In genomic region chr6:63352587-63353281, GRCh38 we compare ENCODE assay signal across 8 cellular contexts. TPM values are rescaled to one million over a fixed set of nuclear protein-coding genes. Genes with fewer than 3 reads are reported as not detected.
DNase-seq lines count a peak whose midpoint lies in the region; TF ChIP-seq lines count a peak whose summit lies in the region.

No MANE protein-coding gene starts in this region.

- H2AFZ ChIP-seq in H9 (ENCODE audit: low read length), result no peak overlapping the region

- no peaks in the 10 kb centered on the region for H4K20me1 ChIP-seq in H9 (ENCODE audit: control insufficient read depth, insufficient read depth, insufficient read length)

- H3K27me3 ChIP-seq in H9 (ENCODE audit: insufficient read depth, low read length), result no peaks in the 10 kb centered on the region

- no peak overlapping the region for H3K27ac ChIP-seq in H9 (ENCODE audit: insufficient read length, low read depth, low read length)

- H3K27me3 Mint-ChIP-seq in H9 (ENCODE audit: low read depth), result no peaks in the 10 kb centered on the region

- DNase-seq in AG04449 (ENCODE audit: low read depth, low spot score) (no peak), GM10266 (ENCODE audit: extremely low spot score) (peak; percentile 54), H9 (peak; percentile 40), LNCaP clone FGC (ENCODE audit: low read depth) (peak; percentile 13), astrocyte of the spinal cord (ENCODE audit: low read depth, low spot score) (peak; percentile 39), left kidney (ENCODE audit: low read depth, low spot score) (peak; percentile 53), NCI-H510A treated with DMSO at 0.1 percent for 48 hours (lab: John Stamatoyannopoulos, UW) (no peak), epidermal melanocyte (ENCODE audit: insufficient read length, low spot score) (no peak)

- no peak overlapping the region for H3K18ac ChIP-seq in H9 (ENCODE audit: insufficient read length, low read depth, low read length)

- no peak overlapping the region for H4K91ac ChIP-seq in H9 (ENCODE audit: insufficient read length, low read depth, low read length)

- no peaks in the 10 kb centered on the region for H3K79me1 ChIP-seq in H9 (ENCODE audit: insufficient read depth, low read depth, low read length, poor library complexity, severe bottlenecking)

- no peak overlapping the region for H2BK120ac ChIP-seq in H9 (ENCODE audit: low read depth, low read length, poor library complexity, severe bottlenecking)

- no peak overlapping the region for H2AK5ac ChIP-seq in H9 (ENCODE audit: insufficient read length, low read length)

- H3K36me3 Mint-ChIP-seq in H9 (ENCODE audit: insufficient read depth in 1 of 3, low read depth in 3 of 3), result no peaks in the 10 kb centered on the region

- H3K4me3 Mint-ChIP-seq in H9, result no peak overlapping the region

- WGBS in H9 (ENCODE audit: extremely low coverage, insufficient read length, low lambda C conversion rate), result no CpG with 5 or more reads among the region's 6 CpGs

- H3K9me3 ChIP-seq in H9 (ENCODE audit: control insufficient read depth, low read depth, low read length), result no peaks in the 10 kb centered on the region

- H3K79me2 ChIP-seq in H9 (ENCODE audit: insufficient read depth, low read length), result no peaks in the 10 kb centered on the region

- H2BK20ac ChIP-seq in H9 (ENCODE audit: low read depth, low read length, poor library complexity, severe bottlenecking), result no peak overlapping the region

- POLR2A ChIA-PET in AG04449 (lab: Yijun Ruan, JAX), result no interaction called here

- H3K27ac Mint-ChIP-seq in H9, result no peak overlapping the region

- peaks cover 0 to 2% of the 10 kb centered on the region in 2 experiments; a peak in 2 of 4 replicates for H3K4me1 Mint-ChIP-seq in H9

- no peak overlapping the region for H3K4ac ChIP-seq in H9 (ENCODE audit: low read depth, low read length)

- no peak overlapping the region for H3T11ph ChIP-seq in H9 (ENCODE audit: low read length)

- no peak overlapping the region for H3K56ac ChIP-seq in H9 (ENCODE audit: insufficient read length, low read depth, low read length)

- no peak overlapping the region for H3K9ac ChIP-seq in H9 (ENCODE audit: extremely low read depth, insufficient read length, low read length)

- no peak overlapping the region for H3K4me2 ChIP-seq in H9 (ENCODE audit: insufficient read depth, insufficient read length, low read length)

- H3K23me2 ChIP-seq in H9 (ENCODE audit: insufficient read length, low read depth, low read length, poor library complexity, severe bottlenecking), result no peaks in the 10 kb centered on the region

- H4K8ac ChIP-seq in H9 (replicated peaks; ENCODE audit: insufficient read length, low read depth, low read length), result no peak overlapping the region

- H3K14ac ChIP-seq in H9 (ENCODE audit: insufficient read depth, low read length), result no peak overlapping the region

- CTCF ChIA-PET in AG04449 (lab: Yijun Ruan, JAX), result interaction anchor here (0.7 to 6.5 kb wide), 19 partner anchors 9 to 463 kb away, joined by 3 to 164 read pairs (median 3); partner anchors contain the start of gene PHF3

- no peak overlapping the region for H4K5ac ChIP-seq in H9 (ENCODE audit: insufficient read length, low read depth, low read length)

- H3K9me3 Mint-ChIP-seq in H9, result peaks cover 0 to 2% of the 10 kb centered on the region in 2 experiments; a peak in 1 of 5 replicates

- in situ Hi-C loops in astrocyte of the spinal cord (cut with HindIII; ENCODE audit: low sequenced_read_pairs), result no loop called here

- TF ChIP-seq CTCF in AG04449 (IDR thresholded peaks at IDR 0.05; ENCODE audit: insufficient read depth, low read length, missing control alignments) (peak; percentile 58), GM10266 (IDR thresholded peaks at IDR 0.05; ENCODE audit: control insufficient read depth, insufficient read depth, low read depth, missing control alignments) (peak; percentile 87), H9 (conservative IDR thresholded peaks at IDR 0.05) (peak; percentile 73), LNCaP clone FGC (IDR thresholded peaks at IDR 0.05; ENCODE audit: control insufficient read depth, extremely low read depth, insufficient read depth) (peak; percentile 78), astrocyte of the spinal cord (IDR thresholded peaks at IDR 0.05; ENCODE audit: low read depth, low read length) (peak; percentile 64)

- no peak overlapping the region for H3K23ac ChIP-seq in H9 (ENCODE audit: insufficient read length, low read depth, low read length)

- no peak overlapping the region for H3K4me3 ChIP-seq in AG04449 (ENCODE audit: low read depth, low read length)
- no peak overlapping the region for H3K4me3 ChIP-seq in LNCaP clone FGC (ENCODE audit: low read depth, low read length)
- H3K4me3 ChIP-seq in astrocyte of the spinal cord (ENCODE audit: low read depth, low read length), result no peak overlapping the region

- H2BK5ac ChIP-seq in H9 (ENCODE audit: insufficient read length, low read length), result no peak overlapping the region

- H3K4me1 ChIP-seq in H9 (ENCODE audit: insufficient read depth, low read length), result no peaks in the 10 kb centered on the region

- H2BK15ac ChIP-seq in H9 (ENCODE audit: low read depth, low read length), result no peak overlapping the region

- no peak overlapping the region for H2BK12ac ChIP-seq in H9 (ENCODE audit: insufficient read length, low read depth, low read length)

RNA-seq across cellular contexts. Expression of gene LGSN, which starts 33.0 kb away (rescaled TPM):
- total RNA-seq in H9 (2021), result 0.13 and 0.22 TPM in 2 replicates

Comparison
In these comparisons a context has a peak if more than half of its experiments do, and no peak if none do; other contexts are left out.
1. DNase-seq: peak in GM10266 (single experiment), H9 (single experiment), LNCaP clone FGC (single experiment), astrocyte of the spinal cord (single experiment) and left kidney (single experiment); none in AG04449 (single experiment), NCI-H510A treated with DMSO at 0.1 percent for 48 hours (single experiment) and epidermal melanocyte (single experiment).
2. Peak in every context shown above with its lines, with median percentiles within 50 percentile points of each other: CTCF ChIP-seq.